Comparison of ENCODE assay signal across 14 cellular contexts in genomic region chr17:43014946-43015519, GRCh38. TPM values are rescaled to one million over a fixed set of nuclear protein-coding genes. Genes with fewer than 3 reads are reported as not detected.
A peak's percentile ranks its signal among the peaks of the same experiment; 100 is the strongest.
DNase-seq lines count a peak whose midpoint lies in the region; ATAC-seq and TF ChIP-seq lines count a peak whose summit lies in the region.
"Had no signal": no experiment of that assay in that cellular context is flagged by ENCODE, and none has a peak within 500 bp of the region (broad histone marks: within the 10 kb centered on the region; RNA-seq: fewer than 3 reads in every experiment).

No MANE protein-coding gene starts in this region.

- peak overlapping the region; percentile 79 for H3K27ac Mint-ChIP-seq in endodermal cell
- peak overlapping the region; percentile 29 to 71 (median 45) for H3K27ac Mint-ChIP-seq in nephron

- no peak overlapping the region for H3K4me3 Mint-ChIP-seq in endodermal cell
- no peak overlapping the region for H3K4me3 Mint-ChIP-seq in nephron

- peaks cover 46% of the 10 kb centered on the region for H3K4me1 ChIP-seq in cardiac muscle cell (ENCODE audit: low read depth)
- peaks cover 7% of the 10 kb centered on the region for H3K4me1 ChIP-seq in endodermal cell (ENCODE audit: control insufficient read depth, insufficient read depth, low read length)
- H3K4me1 ChIP-seq in upper lobe of left lung, result peaks cover 55 to 88% (median 78%) of the 10 kb centered on the region in 4 donors

- no peak for TF ChIP-seq EP300 in upper lobe of left lung (IDR thresholded peaks at IDR 0.05)

- H3K27me3 Mint-ChIP-seq in endodermal cell (ENCODE audit: insufficient read depth) (no peaks in the 10 kb centered on the region), nephron (ENCODE audit: low read depth) (no peaks in the 10 kb centered on the region)

- H3K9me3 Mint-ChIP-seq in endodermal cell (no peaks in the 10 kb centered on the region), nephron (no peaks in the 10 kb centered on the region)

- no peak for TF ChIP-seq POLR2A in upper lobe of left lung (IDR thresholded peaks at IDR 0.05)

- ATAC-seq in upper lobe of left lung (ENCODE audit: low FRiP score in 2 of 2), result peak in 1 of 2 donors; percentile 1

- H3K4me1 Mint-ChIP-seq in endodermal cell (peaks cover 27% of the 10 kb centered on the region), nephron (peaks cover 24% of the 10 kb centered on the region)

- no peaks in the 10 kb centered on the region for H3K9me3 ChIP-seq in cardiac muscle cell (ENCODE audit: low read depth)
- no peaks in the 10 kb centered on the region for H3K9me3 ChIP-seq in endodermal cell (ENCODE audit: control insufficient read depth, low read length)
- H3K9me3 ChIP-seq in upper lobe of left lung, result no peaks in the 10 kb centered on the region

- TF ChIP-seq CTCF in cardiac muscle cell (IDR thresholded peaks at IDR 0.05; ENCODE audit: low read depth, low read length), result no peak
- no peak for TF ChIP-seq CTCF in endodermal cell (conservative IDR thresholded peaks at IDR 0.05)
- no peak for TF ChIP-seq CTCF in nephron (IDR thresholded peaks at IDR 0.05; ENCODE audit: unreplicated experiment in 3 of 3)
- no peak for TF ChIP-seq CTCF in upper lobe of left lung (IDR thresholded peaks at IDR 0.05)

- H3K9ac ChIP-seq in endodermal cell (ENCODE audit: extremely low read depth, low read length, poor library complexity, severe bottlenecking), result no peak overlapping the region

- DNase-seq in cardiac muscle cell (ENCODE audit: low read depth in 1 of 2, low spot score in 1 of 2), result no peak
- DNase-seq in cardiac septum (ENCODE audit: low spot score), result no peak
- no peak for DNase-seq in endodermal cell
- no peak for DNase-seq in upper lobe of left lung
- no peak for DNase-seq in NCI-H82 (lab: John Stamatoyannopoulos, UW)
- no peak for DNase-seq in effector CD4-positive, alpha-beta T cell
- DNase-seq in activated T-cell treated with anti-CD3 and anti-CD28 coated beads for 4 hours, result no peak
- DNase-seq: activated naive CD4-positive, alpha-beta T cell treated with Interleukin-2 at 50 U/mL for 16 hours; islet precursor cell; NCI-H1930; PC-9; stimulated activated CD8-positive, alpha-beta memory T cell treated with anti-CD3 and anti-CD28 coated beads, Interleukin-4, amount 100 ng/mL, for 48 hours had no signal

- no peak overlapping the region for H3K4me3 ChIP-seq in cardiac muscle cell
- no peak overlapping the region for H3K4me3 ChIP-seq in endodermal cell (ENCODE audit: low read length)
- no peak overlapping the region for H3K4me3 ChIP-seq in upper lobe of left lung
- H3K4me3 ChIP-seq: PC-9 had no signal

- intact Hi-C loops in cardiac septum (cut with DNase I), result no loop called here

- peaks cover 47% of the 10 kb centered on the region for H3K36me3 Mint-ChIP-seq in endodermal cell (ENCODE audit: low read depth)
- H3K36me3 Mint-ChIP-seq in nephron (ENCODE audit: low read depth), result peaks cover 24% of the 10 kb centered on the region

- H3K27me3 ChIP-seq in cardiac muscle cell, result no peaks in the 10 kb centered on the region
- H3K27me3 ChIP-seq in endodermal cell (ENCODE audit: control insufficient read depth, insufficient read depth, low read length, poor library complexity, severe bottlenecking), result no peaks in the 10 kb centered on the region
- H3K27me3 ChIP-seq in upper lobe of left lung, result no peaks in the 10 kb centered on the region

- H3K27ac ChIP-seq in cardiac muscle cell, result peak overlapping the region; percentile 81
- H3K27ac ChIP-seq in endodermal cell (ENCODE audit: low read depth, low read length), result peak overlapping the region; percentile 70
- H3K27ac ChIP-seq in upper lobe of left lung, result peak overlapping the region; percentile 64 to 85 (median 72)
- H3K27ac ChIP-seq: epithelial cell of prostate, PC-9 had no signal

- H3K36me3 ChIP-seq in cardiac muscle cell (no peaks in the 10 kb centered on the region), endodermal cell (ENCODE audit: control insufficient read depth, insufficient read depth, low read length) (peaks cover 47% of the 10 kb centered on the region), upper lobe of left lung (peaks cover 0 to 70% (median 38%) of the 10 kb centered on the region in 4 donors)

- WGBS in endodermal cell (ENCODE audit: insufficient coverage in 1 of 2, insufficient read length in 1 of 2), 2 experiments, result 92 to 100% methylated on average over 1 to 7 of the region's 7 CpGs
- 56 to 58% methylated on average over 4 to 7 of the region's 7 CpGs for WGBS in upper lobe of left lung, 2 donors

RNA-seq across cellular contexts. Expression of gene VAT1, which starts 7.2 kb away (rescaled TPM):
- total RNA-seq in cardiac muscle cell (264 and 312 TPM in 2 replicates), cardiac septum (81.3 TPM), endodermal cell (100 to 1,000 TPM; 306 to 402 TPM), upper lobe of left lung (100 to 1,000 TPM; 122 to 343 (median 222) TPM)
- 207 and 216 TPM in 2 replicates for polyA plus RNA-seq in cardiac muscle cell
- 281 TPM for polyA plus RNA-seq in endodermal cell (2013, experiment 1 of 2)
- polyA plus RNA-seq in endodermal cell (2013, experiment 2 of 2), result 251 TPM

RNA-seq across cellular contexts. Expression of gene IFI35, which starts 8.4 kb away (rescaled TPM):
- total RNA-seq in cardiac muscle cell (4.7 and 6.8 TPM in 2 replicates), cardiac septum (13.7 TPM), endodermal cell (1 to 10 TPM; 3.0 to 5.1 TPM), upper lobe of left lung (10 to 100 TPM; 17.8 to 69.0 (median 45.4) TPM)
- polyA plus RNA-seq in cardiac muscle cell, result 8.7 and 9.4 TPM in 2 replicates
- polyA plus RNA-seq in endodermal cell (2013, experiment 1 of 2), result 1.8 TPM
- 1.2 TPM for polyA plus RNA-seq in endodermal cell (2013, experiment 2 of 2)

RNA-seq across cellular contexts. Expression of gene RND2, which starts 10.0 kb away (rescaled TPM):
- 18.5 and 18.8 TPM in 2 replicates for total RNA-seq in cardiac muscle cell
- polyA plus RNA-seq in cardiac muscle cell, result 19.9 and 23.1 TPM in 2 replicates
- 0.89 TPM for total RNA-seq in cardiac septum
- total RNA-seq in endodermal cell, result 10 to 100 TPM; 36.1 to 55.5 TPM
- polyA plus RNA-seq in endodermal cell (2013, experiment 1 of 2), result 85.1 TPM
- 79.7 TPM for polyA plus RNA-seq in endodermal cell (2013, experiment 2 of 2)
- 1 to 10 TPM in 1 of 6 donors, under 1 TPM in 3, not detected in 2; 0.15 to 2.0 (median 0.47) TPM for total RNA-seq in upper lobe of left lung

RNA-seq across cellular contexts. Expression of gene RPL27, which starts 16.8 kb away (rescaled TPM):
- 958 and 1,193 TPM in 2 replicates for total RNA-seq in cardiac muscle cell
- 906 and 971 TPM in 2 replicates for polyA plus RNA-seq in cardiac muscle cell
- total RNA-seq in cardiac septum, result 536 TPM
- 1,000 to 10,000 TPM; 1,077 to 1,196 TPM for total RNA-seq in endodermal cell
- polyA plus RNA-seq in endodermal cell (2013, experiment 1 of 2), result 1,840 TPM
- polyA plus RNA-seq in endodermal cell (2013, experiment 2 of 2), result 1,865 TPM
- 1,000 to 10,000 TPM in 2 of 6 donors, 100 to 1,000 TPM in 4; 534 to 1,192 (median 783) TPM for total RNA-seq in upper lobe of left lung

RNA-seq across cellular contexts. Expression of gene RUNDC1, which starts 34.7 kb away (rescaled TPM):
- total RNA-seq in cardiac muscle cell (20.5 and 28.8 TPM in 2 replicates), cardiac septum (14.8 TPM), endodermal cell (10 to 100 TPM; 17.7 to 18.5 TPM), upper lobe of left lung (10 to 100 TPM; 13.6 to 26.2 (median 17.5) TPM)
- 33.8 and 39.0 TPM in 2 replicates for polyA plus RNA-seq in cardiac muscle cell
- 13.4 TPM for polyA plus RNA-seq in endodermal cell (2013, experiment 1 of 2)
- 11.3 TPM for polyA plus RNA-seq in endodermal cell (2013, experiment 2 of 2)
